1 cellular context compared by ENCODE assay signal in genomic region chr6:117545161-117545595, GRCh38.
TF ChIP-seq lines count a peak whose summit lies in the region.

No MANE protein-coding gene starts in this region.

TF ChIP-seq in HepG2, 621 proteins besides CTCF, POLR2A, EP300 and RAD21 (continued from another document and continues in another):
- TF ChIP-seq TFAP4 (IDR thresholded peaks at IDR 0.05; ENCODE audit: borderline replicate concordance, low read depth) (peak; percentile 93), RFXANK (CRISPR knock-in tag; IDR thresholded peaks at IDR 0.05) (no peak), ZKSCAN8 (CRISPR knock-in tag; IDR thresholded peaks at IDR 0.05; ENCODE audit: borderline replicate concordance) (no peak), BORCS8-MEF2B (CRISPR knock-in tag; IDR thresholded peaks at IDR 0.05) (no peak), ZNF329 (CRISPR knock-in tag; IDR thresholded peaks at IDR 0.05; ENCODE audit: low read depth) (no peak), ZFY (CRISPR knock-in tag; IDR thresholded peaks at IDR 0.05) (no peak), ZNF484 (CRISPR knock-in tag; IDR thresholded peaks at IDR 0.05; ENCODE audit: borderline replicate concordance, low read depth) (no peak), PRDM10 (CRISPR knock-in tag; IDR thresholded peaks at IDR 0.05; ENCODE audit: low read depth) (no peak), ATF5 (CRISPR knock-in tag; IDR thresholded peaks at IDR 0.05; ENCODE audit: low read depth) (no peak), KDM3A (CRISPR knock-in tag; IDR thresholded peaks at IDR 0.05; ENCODE audit: low read depth) (no peak), WIZ (CRISPR knock-in tag; IDR thresholded peaks at IDR 0.05) (no peak), JUND (CRISPR knock-in tag; IDR thresholded peaks at IDR 0.05) (peak; percentile 77), TAF1 (CRISPR knock-in tag; IDR thresholded peaks at IDR 0.05) (no peak), CENPX (CRISPR knock-in tag; IDR thresholded peaks at IDR 0.05) (no peak), ZMAT5 (CRISPR knock-in tag; IDR thresholded peaks at IDR 0.05; ENCODE audit: borderline replicate concordance, low read depth) (no peak), BCLAF1 (IDR thresholded peaks at IDR 0.05) (no peak), KDM4B (CRISPR knock-in tag; IDR thresholded peaks at IDR 0.05) (no peak), HNRNPLL (IDR thresholded peaks at IDR 0.05; ENCODE audit: low read depth, low read length, poor library complexity, severe bottlenecking) (no peak), SIX4 (CRISPR knock-in tag; IDR thresholded peaks at IDR 0.05) (no peak), ZNF101 (CRISPR knock-in tag; IDR thresholded peaks at IDR 0.05; ENCODE audit: borderline replicate concordance, low read depth) (no peak), SATB2 (CRISPR knock-in tag; IDR thresholded peaks at IDR 0.05) (no peak), MTERF4 (CRISPR knock-in tag; IDR thresholded peaks at IDR 0.05) (no peak), DR1 (CRISPR knock-in tag; IDR thresholded peaks at IDR 0.05) (no peak), GPBP1L1 (CRISPR knock-in tag; IDR thresholded peaks at IDR 0.05) (no peak), ZNF33B (CRISPR knock-in tag; IDR thresholded peaks at IDR 0.05) (no peak), ZNF574 (CRISPR knock-in tag; IDR thresholded peaks at IDR 0.05) (no peak), AGO2 (optimal IDR thresholded peaks at IDR 0.05; ENCODE audit: low read depth, low read length) (no peak), YEATS2 (CRISPR knock-in tag; IDR thresholded peaks at IDR 0.05; ENCODE audit: borderline replicate concordance) (no peak; the same call in 1 of the 2 replicates), MED1 (CRISPR knock-in tag; IDR thresholded peaks at IDR 0.05) (peak; percentile 50; the same call in 1 of the 2 replicates), NFKB2 (CRISPR knock-in tag; IDR thresholded peaks at IDR 0.05; ENCODE audit: borderline replicate concordance) (no peak), ARID4A (CRISPR knock-in tag; IDR thresholded peaks at IDR 0.05; ENCODE audit: borderline replicate concordance) (peak; percentile 37; the same call in 1 of the 2 replicates), TERF1 (CRISPR knock-in tag; IDR thresholded peaks at IDR 0.05) (no peak), NFE2L2 (IDR thresholded peaks at IDR 0.05; ENCODE audit: low read length) (no peak), HDAC2 (CRISPR knock-in tag; IDR thresholded peaks at IDR 0.05) (peak; percentile 46; the same call in 1 of the 2 replicates), PHF8 (CRISPR knock-in tag; IDR thresholded peaks at IDR 0.05) (no peak), FOXO1 (CRISPR knock-in tag; IDR thresholded peaks at IDR 0.05) (peak; percentile 46; the same call in 1 of the 2 replicates), MIXL1 (CRISPR knock-in tag; IDR thresholded peaks at IDR 0.05) (peak; percentile 84; the same call in 1 of the 2 replicates), HNF4A (CRISPR knock-in tag; IDR thresholded peaks at IDR 0.05) (peak; percentile 71), ZNF543 (CRISPR knock-in tag; IDR thresholded peaks at IDR 0.05) (no peak), ZBTB46 (CRISPR knock-in tag; IDR thresholded peaks at IDR 0.05; ENCODE audit: borderline replicate concordance) (no peak), TMF1 (CRISPR knock-in tag; IDR thresholded peaks at IDR 0.05; ENCODE audit: low read depth) (no peak)
